ENCODE assay signal across 1 cellular context in the genomic region with DNA sequence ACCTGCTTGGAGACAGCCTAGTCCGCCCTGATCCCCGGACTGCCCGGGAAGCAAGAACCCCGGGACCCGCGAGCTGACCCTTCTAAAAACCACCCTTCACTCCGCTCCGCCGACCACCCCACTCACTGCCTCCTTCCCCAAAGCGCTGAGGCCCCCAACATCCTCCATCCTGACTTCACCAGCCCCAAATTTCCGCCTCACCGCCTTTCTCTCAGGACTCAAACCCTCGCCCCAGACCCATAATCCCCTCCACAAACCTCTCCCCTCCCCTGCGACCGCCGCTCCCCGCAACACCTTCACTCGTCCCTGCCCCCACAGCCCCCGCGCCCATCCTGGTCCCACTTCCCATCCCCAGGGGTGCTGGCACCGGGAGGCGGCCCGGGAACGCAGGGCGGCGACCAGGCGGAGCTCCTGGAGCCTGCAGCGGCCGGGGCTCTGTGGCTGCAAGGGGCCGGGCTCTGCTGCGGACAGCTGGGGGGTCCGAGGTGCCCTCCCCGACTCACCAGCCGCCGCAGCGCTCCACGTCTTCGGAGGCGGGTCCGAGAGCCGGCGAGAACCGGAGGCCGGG.
TF ChIP-seq lines count a peak whose summit lies in the region.

No MANE protein-coding gene starts in this region.

TF ChIP-seq in K562, 482 proteins besides CTCF, POLR2A, EP300 and RAD21 (continued from another document and continues in another):
- TF ChIP-seq POLR2B (IDR thresholded peaks at IDR 0.05; ENCODE audit: low read depth, partially characterized antibody) (peak; percentile 66), ZNF121 (CRISPR knock-in tag; conservative IDR thresholded peaks at IDR 0.05) (no peak), SP1 (CRISPR knock-in tag; IDR thresholded peaks at IDR 0.05) (peak; percentile 63; the same call in 1 of the 2 replicates), LEF1 (IDR thresholded peaks at IDR 0.05) (no peak), RBBP5 (IDR thresholded peaks at IDR 0.05; ENCODE audit: borderline replicate concordance, insufficient read depth, low read length, poor library complexity, severe bottlenecking) (peak; percentile 65), ATF1 (CRISPR knock-in tag; IDR thresholded peaks at IDR 0.05) (no peak), ATF1 (tag; IDR thresholded peaks at IDR 0.05) (peak; percentile 21; the same call in 1 of the 2 replicates), ZNF134 (CRISPR knock-in tag; conservative IDR thresholded peaks at IDR 0.05) (no peak), CEBPB (tag; IDR thresholded peaks at IDR 0.05) (no peak), RFX1 (IDR thresholded peaks at IDR 0.05) (no peak), ZNF124 (CRISPR knock-in tag; IDR thresholded peaks at IDR 0.05) (no peak), HDAC1 (IDR thresholded peaks at IDR 0.05) (peak in 1 of 2 experiments; percentile 88; a peak in 2 of 4 replicates), OTX1 (CRISPR knock-in tag; IDR thresholded peaks at IDR 0.05) (0 out of 2 replicates have a peak, but pooled peaks have one; percentile 70), EHMT2 (IDR thresholded peaks at IDR 0.05) (peak; percentile 40; the same call in 1 of the 2 replicates), ELF4 (CRISPR knock-in tag; IDR thresholded peaks at IDR 0.05) (0 out of 2 replicates have a peak, but pooled peaks have one; percentile 77), STAT6 (CRISPR knock-in tag; IDR thresholded peaks at IDR 0.05) (0 out of 2 replicates have a peak, but pooled peaks have one; percentile 28), PTRF (tag; IDR thresholded peaks at IDR 0.05) (no peak), NFXL1 (CRISPR knock-in tag; IDR thresholded peaks at IDR 0.05) (no peak), PHB2 (IDR thresholded peaks at IDR 0.05; ENCODE audit: low read depth) (0 out of 2 replicates have a peak, but pooled peaks have one; percentile 27), PHF21A (IDR thresholded peaks at IDR 0.05; ENCODE audit: borderline replicate concordance, low read depth) (no peak), RBM14 (IDR thresholded peaks at IDR 0.05; ENCODE audit: borderline replicate concordance, insufficient read depth, low read depth, low read length) (0 out of 2 replicates have a peak, but pooled peaks have one; percentile 88), MBD2 (IDR thresholded peaks at IDR 0.05; ENCODE audit: borderline replicate concordance, low read depth) (peak; percentile 9; the same call in 1 of the 2 replicates), MXD1 (CRISPR knock-in tag; IDR thresholded peaks at IDR 0.05; ENCODE audit: borderline replicate concordance, poor library complexity, severe bottlenecking) (no peak), MYBL2 (IDR thresholded peaks at IDR 0.05; ENCODE audit: low read depth) (no peak), MYBL2 (CRISPR knock-in tag; IDR thresholded peaks at IDR 0.05; ENCODE audit: borderline replicate concordance) (no peak), HNRNPH1 (optimal IDR thresholded peaks at IDR 0.05; ENCODE audit: low read depth, low read length) (no peak), CC2D1A (IDR thresholded peaks at IDR 0.05) (peak; percentile 20; the same call in 1 of the 2 replicates), ZNF41 (CRISPR knock-in tag; conservative IDR thresholded peaks at IDR 0.05) (no peak), KDM1A (IDR thresholded peaks at IDR 0.05) (no peak), PHF20 (IDR thresholded peaks at IDR 0.05; ENCODE audit: partially characterized antibody) (peak; percentile 26), NFIX (CRISPR knock-in tag; IDR thresholded peaks at IDR 0.05; ENCODE audit: low read depth) (no peak), DACH1 (IDR thresholded peaks at IDR 0.05; ENCODE audit: partially characterized antibody) (no peak), SAP30 (IDR thresholded peaks at IDR 0.05; ENCODE audit: borderline replicate concordance, insufficient read depth, low read depth, low read length, poor library complexity, severe bottlenecking) (peak; percentile 26), E2F4 (CRISPR knock-in tag; IDR thresholded peaks at IDR 0.05; ENCODE audit: low read depth) (0 out of 2 replicates have a peak, but pooled peaks have one; percentile 29), PRMT5 (CRISPR knock-in tag; IDR thresholded peaks at IDR 0.05) (no peak), NR0B1 (IDR thresholded peaks at IDR 0.05; ENCODE audit: partially characterized antibody) (no peak), KDM5B (IDR thresholded peaks at IDR 0.05; ENCODE audit: insufficient replicate concordance, low read depth, low read length) (peak; percentile 39), TCFL5 (CRISPR knock-in tag; conservative IDR thresholded peaks at IDR 0.05) (no peak)
- TF ChIP-seq, protein P1, sequence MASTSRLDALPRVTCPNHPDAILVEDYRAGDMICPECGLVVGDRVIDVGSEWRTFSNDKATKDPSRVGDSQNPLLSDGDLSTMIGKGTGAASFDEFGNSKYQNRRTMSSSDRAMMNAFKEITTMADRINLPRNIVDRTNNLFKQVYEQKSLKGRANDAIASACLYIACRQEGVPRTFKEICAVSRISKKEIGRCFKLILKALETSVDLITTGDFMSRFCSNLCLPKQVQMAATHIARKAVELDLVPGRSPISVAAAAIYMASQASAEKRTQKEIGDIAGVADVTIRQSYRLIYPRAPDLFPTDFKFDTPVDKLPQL (IDR thresholded peaks at IDR 0.05; ENCODE audit: extremely low read depth, insufficient read length), result no peak
- TF ChIP-seq, protein P2, sequence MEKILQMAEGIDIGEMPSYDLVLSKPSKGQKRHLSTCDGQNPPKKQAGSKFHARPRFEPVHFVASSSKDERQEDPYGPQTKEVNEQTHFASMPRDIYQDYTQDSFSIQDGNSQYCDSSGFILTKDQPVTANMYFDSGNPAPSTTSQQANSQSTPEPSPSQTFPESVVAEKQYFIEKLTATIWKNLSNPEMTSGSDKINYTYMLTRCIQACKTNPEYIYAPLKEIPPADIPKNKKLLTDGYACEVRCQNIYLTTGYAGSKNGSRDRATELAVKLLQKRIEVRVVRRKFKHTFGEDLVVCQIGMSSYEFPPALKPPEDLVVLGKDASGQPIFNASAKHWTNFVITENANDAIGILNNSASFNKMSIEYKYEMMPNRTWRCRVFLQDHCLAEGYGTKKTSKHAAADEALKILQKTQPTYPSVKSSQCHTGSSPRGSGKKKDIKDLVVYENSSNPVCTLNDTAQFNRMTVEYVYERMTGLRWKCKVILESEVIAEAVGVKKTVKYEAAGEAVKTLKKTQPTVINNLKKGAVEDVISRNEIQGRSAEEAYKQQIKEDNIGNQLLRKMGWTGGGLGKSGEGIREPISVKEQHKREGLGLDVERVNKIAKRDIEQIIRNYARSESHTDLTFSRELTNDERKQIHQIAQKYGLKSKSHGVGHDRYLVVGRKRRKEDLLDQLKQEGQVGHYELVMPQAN (IDR thresholded peaks at IDR 0.05; ENCODE audit: borderline replicate concordance), result peak; percentile 83
- TF ChIP-seq, protein P3, sequence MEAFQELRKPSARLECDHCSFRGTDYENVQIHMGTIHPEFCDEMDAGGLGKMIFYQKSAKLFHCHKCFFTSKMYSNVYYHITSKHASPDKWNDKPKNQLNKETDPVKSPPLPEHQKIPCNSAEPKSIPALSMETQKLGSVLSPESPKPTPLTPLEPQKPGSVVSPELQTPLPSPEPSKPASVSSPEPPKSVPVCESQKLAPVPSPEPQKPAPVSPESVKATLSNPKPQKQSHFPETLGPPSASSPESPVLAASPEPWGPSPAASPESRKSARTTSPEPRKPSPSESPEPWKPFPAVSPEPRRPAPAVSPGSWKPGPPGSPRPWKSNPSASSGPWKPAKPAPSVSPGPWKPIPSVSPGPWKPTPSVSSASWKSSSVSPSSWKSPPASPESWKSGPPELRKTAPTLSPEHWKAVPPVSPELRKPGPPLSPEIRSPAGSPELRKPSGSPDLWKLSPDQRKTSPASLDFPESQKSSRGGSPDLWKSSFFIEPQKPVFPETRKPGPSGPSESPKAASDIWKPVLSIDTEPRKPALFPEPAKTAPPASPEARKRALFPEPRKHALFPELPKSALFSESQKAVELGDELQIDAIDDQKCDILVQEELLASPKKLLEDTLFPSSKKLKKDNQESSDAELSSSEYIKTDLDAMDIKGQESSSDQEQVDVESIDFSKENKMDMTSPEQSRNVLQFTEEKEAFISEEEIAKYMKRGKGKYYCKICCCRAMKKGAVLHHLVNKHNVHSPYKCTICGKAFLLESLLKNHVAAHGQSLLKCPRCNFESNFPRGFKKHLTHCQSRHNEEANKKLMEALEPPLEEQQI (IDR thresholded peaks at IDR 0.05), result no peak
- TF ChIP-seq, protein P4, sequence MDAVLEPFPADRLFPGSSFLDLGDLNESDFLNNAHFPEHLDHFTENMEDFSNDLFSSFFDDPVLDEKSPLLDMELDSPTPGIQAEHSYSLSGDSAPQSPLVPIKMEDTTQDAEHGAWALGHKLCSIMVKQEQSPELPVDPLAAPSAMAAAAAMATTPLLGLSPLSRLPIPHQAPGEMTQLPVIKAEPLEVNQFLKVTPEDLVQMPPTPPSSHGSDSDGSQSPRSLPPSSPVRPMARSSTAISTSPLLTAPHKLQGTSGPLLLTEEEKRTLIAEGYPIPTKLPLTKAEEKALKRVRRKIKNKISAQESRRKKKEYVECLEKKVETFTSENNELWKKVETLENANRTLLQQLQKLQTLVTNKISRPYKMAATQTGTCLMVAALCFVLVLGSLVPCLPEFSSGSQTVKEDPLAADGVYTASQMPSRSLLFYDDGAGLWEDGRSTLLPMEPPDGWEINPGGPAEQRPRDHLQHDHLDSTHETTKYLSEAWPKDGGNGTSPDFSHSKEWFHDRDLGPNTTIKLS (IDR thresholded peaks at IDR 0.05; ENCODE audit: borderline replicate concordance, low read depth), result peak; percentile 28; the same call in 1 of the 2 replicates
- TF ChIP-seq, protein P5, sequence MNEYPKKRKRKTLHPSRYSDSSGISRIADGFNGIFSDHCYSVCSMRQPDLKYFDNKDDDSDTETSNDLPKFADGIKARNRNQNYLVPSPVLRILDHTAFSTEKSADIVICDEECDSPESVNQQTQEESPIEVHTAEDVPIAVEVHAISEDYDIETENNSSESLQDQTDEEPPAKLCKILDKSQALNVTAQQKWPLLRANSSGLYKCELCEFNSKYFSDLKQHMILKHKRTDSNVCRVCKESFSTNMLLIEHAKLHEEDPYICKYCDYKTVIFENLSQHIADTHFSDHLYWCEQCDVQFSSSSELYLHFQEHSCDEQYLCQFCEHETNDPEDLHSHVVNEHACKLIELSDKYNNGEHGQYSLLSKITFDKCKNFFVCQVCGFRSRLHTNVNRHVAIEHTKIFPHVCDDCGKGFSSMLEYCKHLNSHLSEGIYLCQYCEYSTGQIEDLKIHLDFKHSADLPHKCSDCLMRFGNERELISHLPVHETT (CRISPR knock-in tag; conservative IDR thresholded peaks at IDR 0.05 in 1 of 2, IDR thresholded peaks at IDR 0.05 in 1 of 2), result peak in 1 of 2 experiments; percentile 81; a peak in 2 of 4 replicates
- TF ChIP-seq, protein P6, sequence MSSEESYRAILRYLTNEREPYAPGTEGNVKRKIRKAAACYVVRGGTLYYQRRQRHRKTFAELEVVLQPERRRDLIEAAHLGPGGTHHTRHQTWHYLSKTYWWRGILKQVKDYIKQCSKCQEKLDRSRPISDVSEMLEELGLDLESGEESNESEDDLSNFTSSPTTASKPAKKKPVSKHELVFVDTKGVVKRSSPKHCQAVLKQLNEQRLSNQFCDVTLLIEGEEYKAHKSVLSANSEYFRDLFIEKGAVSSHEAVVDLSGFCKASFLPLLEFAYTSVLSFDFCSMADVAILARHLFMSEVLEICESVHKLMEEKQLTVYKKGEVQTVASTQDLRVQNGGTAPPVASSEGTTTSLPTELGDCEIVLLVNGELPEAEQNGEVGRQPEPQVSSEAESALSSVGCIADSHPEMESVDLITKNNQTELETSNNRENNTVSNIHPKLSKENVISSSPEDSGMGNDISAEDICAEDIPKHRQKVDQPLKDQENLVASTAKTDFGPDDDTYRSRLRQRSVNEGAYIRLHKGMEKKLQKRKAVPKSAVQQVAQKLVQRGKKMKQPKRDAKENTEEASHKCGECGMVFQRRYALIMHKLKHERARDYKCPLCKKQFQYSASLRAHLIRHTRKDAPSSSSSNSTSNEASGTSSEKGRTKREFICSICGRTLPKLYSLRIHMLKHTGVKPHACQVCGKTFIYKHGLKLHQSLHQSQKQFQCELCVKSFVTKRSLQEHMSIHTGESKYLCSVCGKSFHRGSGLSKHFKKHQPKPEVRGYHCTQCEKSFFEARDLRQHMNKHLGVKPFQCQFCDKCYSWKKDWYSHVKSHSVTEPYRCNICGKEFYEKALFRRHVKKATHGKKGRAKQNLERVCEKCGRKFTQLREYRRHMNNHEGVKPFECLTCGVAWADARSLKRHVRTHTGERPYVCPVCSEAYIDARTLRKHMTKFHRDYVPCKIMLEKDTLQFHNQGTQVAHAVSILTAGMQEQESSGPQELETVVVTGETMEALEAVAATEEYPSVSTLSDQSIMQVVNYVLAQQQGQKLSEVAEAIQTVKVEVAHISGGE (CRISPR knock-in tag; IDR thresholded peaks at IDR 0.05), result peak in 1 of 3 experiments; percentile 26; a peak in 1 of 6 replicates
